In the genomic region with DNA sequence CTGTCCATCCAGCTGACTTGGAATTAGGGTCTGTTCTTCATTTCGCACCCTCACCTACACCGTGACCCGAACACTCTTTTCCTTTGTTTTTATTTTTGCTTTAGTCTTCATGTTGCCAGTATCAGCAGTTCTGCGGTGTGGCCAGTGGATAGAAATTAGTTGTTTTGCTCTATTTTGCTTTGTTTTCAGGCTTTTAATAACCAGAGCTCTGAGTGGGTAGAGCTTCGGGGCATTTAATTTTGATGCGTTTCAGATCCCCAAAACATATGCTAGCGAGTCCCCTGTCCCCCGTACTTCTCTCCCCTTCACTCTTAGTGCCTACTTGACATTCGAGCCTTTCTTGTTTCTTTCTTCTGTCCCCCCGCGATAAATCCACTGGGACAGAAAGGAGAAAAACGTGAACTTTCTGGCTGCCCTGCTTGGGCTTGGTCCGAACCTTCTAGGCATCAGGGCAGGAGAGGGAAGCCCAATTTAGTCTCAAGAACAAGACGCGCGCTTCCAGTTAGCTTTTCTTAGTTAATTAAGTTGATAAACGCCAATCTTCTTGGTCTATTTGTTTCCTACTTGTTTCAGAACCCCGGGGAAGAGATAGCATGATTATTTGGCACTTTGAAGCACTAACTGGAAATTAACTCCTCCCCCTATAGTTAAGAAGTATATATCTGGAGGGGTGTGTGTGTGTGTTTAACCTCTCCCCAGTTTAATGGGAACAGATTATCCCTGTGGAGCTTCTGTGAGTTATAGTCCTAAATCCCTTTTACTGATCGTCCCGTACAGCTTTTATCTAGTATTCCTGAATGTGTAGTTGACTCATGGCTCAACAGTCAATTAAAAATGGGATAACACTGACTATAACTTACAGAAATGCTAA, we compare ENCODE assay signal across 1 cellular context.
TF ChIP-seq lines count a peak whose summit lies in the region.

No MANE protein-coding gene starts in this region.

TF ChIP-seq in IMR-90, 13 proteins besides CTCF, POLR2A, EP300 and RAD21:
- TF ChIP-seq CEBPB (IDR thresholded peaks at IDR 0.05; ENCODE audit: low read depth, low read length) (no peak), MAZ (IDR thresholded peaks at IDR 0.05; ENCODE audit: borderline replicate concordance, low read depth, low read length) (no peak), RCOR1 (IDR thresholded peaks at IDR 0.05; ENCODE audit: insufficient replicate concordance, low read length) (no peak)
- TF ChIP-seq, protein P1, sequence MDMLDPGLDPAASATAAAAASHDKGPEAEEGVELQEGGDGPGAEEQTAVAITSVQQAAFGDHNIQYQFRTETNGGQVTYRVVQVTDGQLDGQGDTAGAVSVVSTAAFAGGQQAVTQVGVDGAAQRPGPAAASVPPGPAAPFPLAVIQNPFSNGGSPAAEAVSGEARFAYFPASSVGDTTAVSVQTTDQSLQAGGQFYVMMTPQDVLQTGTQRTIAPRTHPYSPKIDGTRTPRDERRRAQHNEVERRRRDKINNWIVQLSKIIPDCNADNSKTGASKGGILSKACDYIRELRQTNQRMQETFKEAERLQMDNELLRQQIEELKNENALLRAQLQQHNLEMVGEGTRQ (IDR thresholded peaks at IDR 0.05; ENCODE audit: low read depth, low read length): no peak
